ENCODE assay signal across 28 cellular contexts in genomic region chr18:1929720-1930119, GRCh38.
"Had no signal": no experiment of that assay in that cellular context is flagged by ENCODE, and none has a peak within 500 bp of the region (broad histone marks: within the 10 kb centered on the region; RNA-seq: fewer than 3 reads in every experiment).

No MANE protein-coding gene starts in this region.

- H3K27ac ChIP-seq: adrenal gland, body of pancreas, colonic mucosa had no signal

- H3K4me1 Mint-ChIP-seq: activated CD4-positive, alpha-beta T cell treated with anti-CD3 and anti-CD28 coated beads for 36 hours; activated CD4-positive, alpha-beta T cell treated with anti-CD3 and anti-CD28 coated beads, Interleukin-2, amount 10 ng/mL, durations not matched to agents 24 days and 14 days; activated CD8-positive, alpha-beta memory T cell treated with anti-CD3 and anti-CD28 coated beads, Interleukin-2, amount 10 ng/mL, durations not matched to agents 7 days and 5 days; activated naive CD4-positive, alpha-beta T cell treated with anti-CD3 and anti-CD28 coated beads, Interleukin-2, amount 50 U/mL, for 24 hours; activated naive CD8-positive, alpha-beta T cell treated with anti-CD3 and anti-CD28 coated beads for 36 hours; activated naive CD8-positive, alpha-beta T cell treated with anti-CD3 and anti-CD28 coated beads, Interleukin-2, amount 50 U/mL, for 24 hours had no signal

- H3K4me1 ChIP-seq: adrenal gland, body of pancreas, colonic mucosa had no signal

- H3K27ac Mint-ChIP-seq: activated CD4-positive, alpha-beta memory T cell treated with anti-CD3 and anti-CD28 coated beads for 36 hours; activated CD4-positive, alpha-beta T cell treated with anti-CD3 and anti-CD28 coated beads for 36 hours; activated CD4-positive, alpha-beta T cell treated with anti-CD3 and anti-CD28 coated beads, Interleukin-2, amount 10 ng/mL, durations not matched to agents 24 days and 14 days; activated CD8-positive, alpha-beta memory T cell treated with anti-CD3 and anti-CD28 coated beads, Interleukin-2, amount 10 ng/mL, durations not matched to agents 7 days and 5 days; activated CD8-positive, alpha-beta T cell treated with anti-CD3 and anti-CD28 coated beads, Interleukin-2, amount 10 ng/mL, durations not matched to agents 7 days and 5 days; activated naive CD4-positive, alpha-beta T cell treated with anti-CD3 and anti-CD28 coated beads for 36 hours; activated naive CD4-positive, alpha-beta T cell treated with anti-CD3 and anti-CD28 coated beads, Interleukin-2, amount 50 U/mL, for 24 hours; activated naive CD8-positive, alpha-beta T cell treated with anti-CD3 and anti-CD28 coated beads for 36 hours; activated naive CD8-positive, alpha-beta T cell treated with anti-CD3 and anti-CD28 coated beads, Interleukin-2, amount 50 U/mL, for 24 hours; activated T-helper 1 cell treated with anti-CD3 and anti-CD28 coated beads, Interleukin-12 subunit alpha, Interleukin-12 subunit beta, Interleukin-2, Interleukin-4 antibody, amounts not matched to agents 30 ng/mL and 10 ng/mL and 1 ng/mL, durations not matched to agents 14 hours and 24 hours and 36 hours; activated T-helper 2 cell treated with anti-CD3 and anti-CD28 coated beads, Interferon-gamma antibody, Interleukin-2, Interleukin-4, amounts not matched to agents 10 μg/mL and 5 μg/mL and 100 μg/mL, durations not matched to agents 14 hours and 24 hours and 36 hours had no signal

- H3K9me3 ChIP-seq: adrenal gland, body of pancreas, colonic mucosa had no signal

- H3K27me3 ChIP-seq: adrenal gland, body of pancreas, colonic mucosa had no signal

- ATAC-seq: activated CD4-positive, alpha-beta T cell treated with anti-CD3 and anti-CD28 coated beads for 36 hours; activated CD8-positive, alpha-beta memory T cell treated with anti-CD3 and anti-CD28 coated beads, Interleukin-2, amount 10 ng/mL, durations not matched to agents 7 days and 5 days; activated CD8-positive, alpha-beta T cell treated with anti-CD3 and anti-CD28 coated beads, Interleukin-2, amount 10 ng/mL, durations not matched to agents 7 days and 5 days; activated naive CD8-positive, alpha-beta T cell treated with anti-CD3 and anti-CD28 coated beads, Interleukin-2, amount 50 U/mL, for 24 hours; body of pancreas; esophagus mucosa had no signal

- H3K4me3 Mint-ChIP-seq: activated CD4-positive, alpha-beta memory T cell treated with anti-CD3 and anti-CD28 coated beads for 36 hours; activated CD4-positive, alpha-beta T cell treated with anti-CD3 and anti-CD28 coated beads for 36 hours; activated CD4-positive, alpha-beta T cell treated with anti-CD3 and anti-CD28 coated beads, Interleukin-2, amount 10 ng/mL, durations not matched to agents 24 days and 14 days; activated CD8-positive, alpha-beta memory T cell treated with anti-CD3 and anti-CD28 coated beads, Interleukin-2, amount 10 ng/mL, durations not matched to agents 7 days and 5 days; activated CD8-positive, alpha-beta T cell treated with anti-CD3 and anti-CD28 coated beads, Interleukin-2, amount 10 ng/mL, durations not matched to agents 7 days and 5 days; activated naive CD4-positive, alpha-beta T cell treated with anti-CD3 and anti-CD28 coated beads for 36 hours; activated naive CD4-positive, alpha-beta T cell treated with anti-CD3 and anti-CD28 coated beads, Interleukin-2, amount 50 U/mL, for 24 hours; activated naive CD8-positive, alpha-beta T cell treated with anti-CD3 and anti-CD28 coated beads for 36 hours; activated naive CD8-positive, alpha-beta T cell treated with anti-CD3 and anti-CD28 coated beads, Interleukin-2, amount 50 U/mL, for 24 hours; activated T-helper 1 cell treated with anti-CD3 and anti-CD28 coated beads, Interleukin-12 subunit alpha, Interleukin-12 subunit beta, Interleukin-2, Interleukin-4 antibody, amounts not matched to agents 30 ng/mL and 10 ng/mL and 1 ng/mL, durations not matched to agents 14 hours and 24 hours and 36 hours had no signal

- H3K36me3 Mint-ChIP-seq: activated CD4-positive, alpha-beta memory T cell treated with anti-CD3 and anti-CD28 coated beads for 36 hours; activated CD8-positive, alpha-beta memory T cell treated with anti-CD3 and anti-CD28 coated beads, Interleukin-2, amount 10 ng/mL, durations not matched to agents 7 days and 5 days; activated naive CD4-positive, alpha-beta T cell treated with anti-CD3 and anti-CD28 coated beads, Interleukin-2, amount 50 U/mL, for 24 hours; activated naive CD8-positive, alpha-beta T cell treated with anti-CD3 and anti-CD28 coated beads for 36 hours had no signal

- H3K4me3 ChIP-seq: adrenal gland, body of pancreas, colonic mucosa had no signal

- H3K9me3 Mint-ChIP-seq: activated naive CD4-positive, alpha-beta T cell treated with anti-CD3 and anti-CD28 coated beads for 36 hours had no signal

- DNase-seq: activated CD4-positive, alpha-beta memory T cell treated with anti-CD3 and anti-CD28 coated beads for 36 hours; activated CD4-positive, alpha-beta T cell treated with anti-CD3 and anti-CD28 coated beads for 36 hours; activated CD4-positive, alpha-beta T cell treated with anti-CD3 and anti-CD28 coated beads, Interleukin-2, amount 10 ng/mL, durations not matched to agents 24 days and 14 days; activated CD4-positive, CD25-positive, alpha-beta regulatory T cell; activated CD4-positive, CD25-positive, alpha-beta regulatory T cell treated with anti-CD3 and anti-CD28 coated beads, Interleukin-2, amount 50 U/mL, for 72 hours; activated CD8-positive, alpha-beta memory T cell treated with anti-CD3 and anti-CD28 coated beads, Interleukin-2, amount 10 ng/mL, durations not matched to agents 7 days and 5 days; activated CD8-positive, alpha-beta memory T cell treated with anti-CD3 and anti-CD28 coated beads, Interleukin-2, amount 50 U/mL, for 4 hours; activated CD8-positive, alpha-beta T cell treated with anti-CD3 and anti-CD28 coated beads, Interleukin-2, amount 10 ng/mL, durations not matched to agents 7 days and 5 days; activated effector memory CD4-positive, alpha-beta T cell treated with anti-CD3 and anti-CD28 coated beads, Interleukin-2, amount 50 U/mL, for 16 hours; activated naive CD4-positive, alpha-beta T cell treated with anti-CD3 and anti-CD28 coated beads for 36 hours; activated naive CD8-positive, alpha-beta T cell treated with anti-CD3 and anti-CD28 coated beads for 36 hours; activated naive CD8-positive, alpha-beta T cell treated with anti-CD3 and anti-CD28 coated beads, Interleukin-2, amount 50 U/mL, for 24 hours; activated T-cell treated with anti-CD3 and anti-CD28 coated beads, Interleukin-2, amount 50 U/mL, for 1 hour; activated T-cell treated with anti-CD3 and anti-CD28 coated beads, Interleukin-2, amount 50 U/mL, for 48 hours; adrenal gland; amygdala; aorta; body of pancreas; caudate nucleus; cerebellar nuclear complex; colonic mucosa; effector CD8-positive, alpha-beta T cell; foreskin fibroblast; T-helper 2 cell had no signal

- H3K36me3 ChIP-seq: adrenal gland, colonic mucosa had no signal

- H3K27me3 Mint-ChIP-seq: activated CD4-positive, alpha-beta memory T cell treated with anti-CD3 and anti-CD28 coated beads for 36 hours; activated CD4-positive, alpha-beta T cell treated with anti-CD3 and anti-CD28 coated beads, Interleukin-2, amount 10 ng/mL, durations not matched to agents 24 days and 14 days; activated CD8-positive, alpha-beta memory T cell treated with anti-CD3 and anti-CD28 coated beads, Interleukin-2, amount 10 ng/mL, durations not matched to agents 7 days and 5 days; activated naive CD4-positive, alpha-beta T cell treated with anti-CD3 and anti-CD28 coated beads, Interleukin-2, amount 50 U/mL, for 24 hours; activated naive CD8-positive, alpha-beta T cell treated with anti-CD3 and anti-CD28 coated beads for 36 hours; activated naive CD8-positive, alpha-beta T cell treated with anti-CD3 and anti-CD28 coated beads, Interleukin-2, amount 50 U/mL, for 24 hours had no signal
